Comparison of ENCODE assay signal across 1 cellular context in genomic region chr3:162348912-162349311, GRCh38.
A peak's percentile ranks its signal among the peaks of the same experiment; 100 is the strongest.
TF ChIP-seq lines count a peak whose summit lies in the region.

No MANE protein-coding gene starts in this region.

TF ChIP-seq in SK-N-SH treated with all-trans-retinoic acid at 6 μM for 48 hours, 23 proteins besides CTCF, POLR2A, EP300 and RAD21 (continued from another document):
- TF ChIP-seq ZNF8 (CRISPR knock-in tag; IDR thresholded peaks at IDR 0.05) (peak; percentile 46; the same call in 1 of the 2 replicates), TOX (CRISPR knock-in tag; IDR thresholded peaks at IDR 0.05; ENCODE audit: borderline replicate concordance) (no peak), CREB5 (CRISPR knock-in tag; IDR thresholded peaks at IDR 0.05; ENCODE audit: low read depth) (no peak), TSHZ2 (CRISPR knock-in tag; IDR thresholded peaks at IDR 0.05) (peak; percentile 87), CSDC2 (CRISPR knock-in tag; IDR thresholded peaks at IDR 0.05) (no peak), ZNF565 (CRISPR knock-in tag; conservative IDR thresholded peaks at IDR 0.05; ENCODE audit: low read depth) (0 out of 2 replicates have a peak, but pooled peaks have one; percentile 11), GLIS3 (CRISPR knock-in tag; IDR thresholded peaks at IDR 0.05) (no peak), ARNTL (CRISPR knock-in tag; IDR thresholded peaks at IDR 0.05; ENCODE audit: borderline replicate concordance, low read depth) (no peak), PPARA (CRISPR knock-in tag; IDR thresholded peaks at IDR 0.05; ENCODE audit: borderline replicate concordance) (no peak), ZC3H10 (CRISPR knock-in tag; IDR thresholded peaks at IDR 0.05) (no peak), ZNF70 (CRISPR knock-in tag; IDR thresholded peaks at IDR 0.05) (no peak)
